In genomic region chr1:8211251-8211619, GRCh38 we compare ENCODE assay signal across 2 cellular contexts.
A peak's percentile ranks its signal among the peaks of the same experiment; 100 is the strongest.
TF ChIP-seq lines count a peak whose summit lies in the region.

No MANE protein-coding gene starts in this region.

TF ChIP-seq in K562, 482 proteins besides CTCF, POLR2A, EP300 and RAD21:
- TF ChIP-seq ZHX1 (conservative IDR thresholded peaks at IDR 0.05; ENCODE audit: low read length) (no peak), DLX4 (CRISPR knock-in tag; IDR thresholded peaks at IDR 0.05) (no peak), GATA2 (CRISPR knock-in tag; IDR thresholded peaks at IDR 0.05) (0 out of 2 replicates have a peak, but pooled peaks have one; percentile 12), TCF7 (IDR thresholded peaks at IDR 0.05; ENCODE audit: borderline replicate concordance) (no peak), ZNF639 (CRISPR knock-in tag; conservative IDR thresholded peaks at IDR 0.05 in 1 of 2, IDR thresholded peaks at IDR 0.05 in 1 of 2) (no peak), ZNF197 (CRISPR knock-in tag; IDR thresholded peaks at IDR 0.05; ENCODE audit: low read depth) (0 out of 2 replicates have a peak, but pooled peaks have one; percentile 1), TAF7 (tag; IDR thresholded peaks at IDR 0.05) (no peak), ZNF785 (CRISPR knock-in tag; IDR thresholded peaks at IDR 0.05) (no peak)

TF ChIP-seq in SK-N-SH, 30 proteins besides CTCF, POLR2A, EP300 and RAD21:
- no peak for TF ChIP-seq POLR2AphosphoS5 (IDR thresholded peaks at IDR 0.05; ENCODE audit: low read depth, low read length)
- TF ChIP-seq NRF1 (IDR thresholded peaks at IDR 0.05; ENCODE audit: low read depth, low read length): no peak
TF ChIP-seq in SK-N-SH: peak in this region for 0.
